In genomic region chr12:55818886-55819285, GRCh38 we compare ENCODE assay signal across 1 cellular context.
TF ChIP-seq lines count a peak whose summit lies in the region.

No MANE protein-coding gene starts in this region.

TF ChIP-seq in endothelial cell of umbilical vein, 7 proteins besides CTCF, POLR2A, EP300 and RAD21 (continued from another document):
- TF ChIP-seq JUN (IDR thresholded peaks at IDR 0.05; ENCODE audit: borderline replicate concordance, insufficient read depth, insufficient read length, low read depth): no peak
- no peak for TF ChIP-seq GATA2 (IDR thresholded peaks at IDR 0.05; ENCODE audit: insufficient read depth, insufficient read length, low read depth, low read length)
- TF ChIP-seq MAX (IDR thresholded peaks at IDR 0.05; ENCODE audit: insufficient read depth, insufficient read length): no peak
- TF ChIP-seq MYC (IDR thresholded peaks at IDR 0.05; ENCODE audit: low read depth, low read length): no peak
- TF ChIP-seq POLR2AphosphoS5 (IDR thresholded peaks at IDR 0.05; ENCODE audit: insufficient read depth, low read depth, low read length): no peak
- no peak for TF ChIP-seq FOS (IDR thresholded peaks at IDR 0.05; ENCODE audit: borderline replicate concordance, insufficient read depth, low read length)
TF ChIP-seq in endothelial cell of umbilical vein: peak in this region for 0.
